ENCODE assay signal across 28 cellular contexts in genomic region chr1:18464665-18465050, GRCh38. TPM values are rescaled to one million over a fixed set of nuclear protein-coding genes. Genes with fewer than 3 reads are reported as not detected.
DNase-seq lines count a peak whose midpoint lies in the region; ATAC-seq and TF ChIP-seq lines count a peak whose summit lies in the region.
"Had no signal": no experiment of that assay in that cellular context is flagged by ENCODE, and none has a peak within 500 bp of the region (broad histone marks: within the 10 kb centered on the region; RNA-seq: fewer than 3 reads in every experiment).

No MANE protein-coding gene starts in this region.

- no peaks in the 10 kb centered on the region for H3K9me3 ChIP-seq in PC-9 (ENCODE audit: insufficient read depth, low read depth)
- no peaks in the 10 kb centered on the region for H3K9me3 ChIP-seq in lung (ENCODE audit: control insufficient read depth in 2 of 2, insufficient read depth in 1 of 2, low read length in 1 of 2)
- no peaks in the 10 kb centered on the region for H3K9me3 ChIP-seq in thyroid gland
- no peaks in the 10 kb centered on the region for H3K9me3 ChIP-seq in T-helper 17 cell (ENCODE audit: control insufficient read depth, low read length, poor library complexity, severe bottlenecking)
- H3K9me3 ChIP-seq: psoas muscle, thoracic aorta had no signal

- no peaks in the 10 kb centered on the region for H4K20me1 ChIP-seq in PC-9 (ENCODE audit: insufficient read depth)

- peaks cover 2% of the 10 kb centered on the region for H3K4me1 Mint-ChIP-seq in T-helper 17 cell
- H3K4me1 Mint-ChIP-seq: activated naive CD8-positive, alpha-beta T cell treated with anti-CD3 and anti-CD28 coated beads, Interleukin-2, amount 10 ng/mL, durations not matched to agents 7 days and 5 days; activated T-helper 17 cell treated with anti-CD3 and anti-CD28 coated beads, Interleukin-2, amount 50 U/mL, for 72 hours; stimulated activated memory B cell treated with anti-CD40 and anti-IgM and Interleukin-4, amounts not matched to agents 10 μg/mL and 1 μg/mL and 100 μg/mL, for 72 hours had no signal

- no peak overlapping the region for H3K27ac Mint-ChIP-seq in T-helper 17 cell
- H3K27ac Mint-ChIP-seq: activated naive CD8-positive, alpha-beta T cell treated with anti-CD3 and anti-CD28 coated beads, Interleukin-2, amount 10 ng/mL, durations not matched to agents 7 days and 5 days; activated T-helper 17 cell treated with anti-CD3 and anti-CD28 coated beads, Interleukin-2, amount 50 U/mL, for 72 hours; CD8-positive, alpha-beta T cell; effector memory CD8-positive, alpha-beta T cell; HFFc6; stimulated activated memory B cell treated with anti-CD40 and anti-IgM and Interleukin-4, amounts not matched to agents 10 μg/mL and 1 μg/mL and 100 μg/mL, for 72 hours; T-helper 2 cell treated with Interferon-gamma antibody and Interleukin-4, amounts not matched to agents 5 μg/mL and 100 μg/mL, for 36 hours; WTC11 had no signal

- no peak overlapping the region for H3K4me3 ChIP-seq in PC-9
- H3K4me3 ChIP-seq in epithelial cell of esophagus (ENCODE audit: low read length) = no peak overlapping the region
- no peak overlapping the region for H3K4me3 ChIP-seq in lung
- no peak overlapping the region for H3K4me3 ChIP-seq in thyroid gland (replicated peaks in 1 of 3)
- H3K4me3 ChIP-seq: psoas muscle, skin epidermis, thoracic aorta had no signal

- H3K9me2 ChIP-seq in PC-9 (ENCODE audit: insufficient read depth) = no peaks in the 10 kb centered on the region

- H3F3A ChIP-seq in PC-9 (ENCODE audit: insufficient read depth, low read depth) = no peaks in the 10 kb centered on the region

- peaks cover 3% of the 10 kb centered on the region for H3K36me3 Mint-ChIP-seq in T-helper 17 cell (ENCODE audit: low read depth)
- H3K36me3 Mint-ChIP-seq: activated naive CD8-positive, alpha-beta T cell treated with anti-CD3 and anti-CD28 coated beads, Interleukin-2, amount 10 ng/mL, durations not matched to agents 7 days and 5 days; CD8-positive, alpha-beta T cell; stimulated activated memory B cell treated with anti-CD40 and anti-IgM and Interleukin-4, amounts not matched to agents 10 μg/mL and 1 μg/mL and 100 μg/mL, for 72 hours had no signal

- peaks cover 37% of the 10 kb centered on the region for H3K27me3 Mint-ChIP-seq in T-helper 17 cell
- H3K27me3 Mint-ChIP-seq: activated naive CD8-positive, alpha-beta T cell treated with anti-CD3 and anti-CD28 coated beads, Interleukin-2, amount 10 ng/mL, durations not matched to agents 7 days and 5 days had no signal

- no TSS peak for BruUV-seq in PC-9 (replicated peaks; lab: Mats Ljungman, UMichigan)

- POLR2A ChIA-PET in PC-9 (lab: Charles Lee; ENCODE audit: unreplicated experiment) = no interaction called here

- no peak overlapping the region for H3K4me3 Mint-ChIP-seq in T-helper 17 cell
- H3K4me3 Mint-ChIP-seq: activated naive CD8-positive, alpha-beta T cell treated with anti-CD3 and anti-CD28 coated beads, Interleukin-2, amount 10 ng/mL, durations not matched to agents 7 days and 5 days; activated T-helper 17 cell treated with anti-CD3 and anti-CD28 coated beads, Interleukin-2, amount 50 U/mL, for 72 hours; CD8-positive, alpha-beta T cell; effector memory CD8-positive, alpha-beta T cell; HFFc6; neural crest cell; stimulated activated memory B cell treated with anti-CD40 and anti-IgM and Interleukin-4, amounts not matched to agents 10 μg/mL and 1 μg/mL and 100 μg/mL, for 72 hours; T-helper 2 cell treated with Interferon-gamma antibody and Interleukin-4, amounts not matched to agents 5 μg/mL and 100 μg/mL, for 36 hours; WTC11 had no signal

- H3K27ac ChIP-seq in PC-9 = peak overlapping the region; percentile 26; the same call in 1 of the 2 replicates
- H3K27ac ChIP-seq in lung (ENCODE audit: low read depth in 1 of 2, low read length in 1 of 2) = no peak overlapping the region
- H3K27ac ChIP-seq in thyroid gland = peak overlapping the region in 1 of 3 donors; percentile 51
- H3K27ac ChIP-seq: psoas muscle, thoracic aorta had no signal

- H3K4me2 ChIP-seq in PC-9 = peak overlapping the region; percentile 36

- DNase-seq in PC-9 (peak; percentile 12 to 81), epithelial cell of esophagus (ENCODE audit: low read depth) (peak; percentile 21), lung (ENCODE audit: low spot score) (peak; percentile 32), thyroid gland (peak; percentile 61 to 70), pons (ENCODE audit: low spot score) (no peak), MV-4-11 (lab: John Stamatoyannopoulos, UW) (no peak), T-helper 17 cell (no peak)
- DNase-seq: activated CD4-positive, alpha-beta T cell treated with anti-CD3 and anti-CD28 coated beads, Interleukin-2, amount 50 U/mL, for 4 hours; activated CD8-positive, alpha-beta memory T cell treated with anti-CD3 and anti-CD28 coated beads, Interleukin-2, amount 50 U/mL, for 4 hours; activated naive CD8-positive, alpha-beta T cell treated with anti-CD3 and anti-CD28 coated beads, Interleukin-2, amount 10 ng/mL, durations not matched to agents 7 days and 5 days; CD8-positive, alpha-beta T cell; DMS79; effector memory CD8-positive, alpha-beta T cell; HFFc6; midbrain; NCI-H1417; NCI-H2107; psoas muscle had no signal

- H3K36me3 ChIP-seq in PC-9 (ENCODE audit: low read depth) (no peaks in the 10 kb centered on the region), lung (ENCODE audit: control insufficient read depth in 2 of 2, insufficient read depth in 2 of 2, low read length in 2 of 2) (no peaks in the 10 kb centered on the region), thyroid gland (no peaks in the 10 kb centered on the region)
- H3K36me3 ChIP-seq: thoracic aorta had no signal

- H3K27me3 ChIP-seq in PC-9 (ENCODE audit: insufficient read depth, low read depth) (no peaks in the 10 kb centered on the region), lung (ENCODE audit: control insufficient read depth, insufficient read depth) (no peaks in the 10 kb centered on the region), thyroid gland (no peaks in the 10 kb centered on the region)

- 0 out of 2 replicates have a peak overlapping the region, but pooled peaks have one; percentile 16 for H2AFZ ChIP-seq in PC-9

- no peak for TF ChIP-seq POLR2A in thyroid gland (IDR thresholded peaks at IDR 0.05)

- ATAC-seq in lung (ENCODE audit: insufficient read depth, low FRiP score) (no peak), T-helper 17 cell (no peak), HG03025 (IDR thresholded peaks at IDR 0.05; ENCODE audit: low FRiP score, unreplicated experiment) (no peak)
- ATAC-seq: activated T-helper 17 cell treated with anti-CD3 and anti-CD28 coated beads, Interleukin-2, amount 50 U/mL, for 72 hours; CD8-positive, alpha-beta T cell; effector memory CD8-positive, alpha-beta T cell; psoas muscle; SK-N-SH treated with all-trans-retinoic acid at 6 μM for 48 hours; stimulated activated memory B cell treated with anti-CD40 and anti-IgM and Interleukin-4, amounts not matched to agents 10 μg/mL and 1 μg/mL and 100 μg/mL, for 72 hours; WTC11 had no signal

- CTCF ChIA-PET in PC-9 (lab: Charles Lee) = no interaction called here

- H3K79me2 ChIP-seq in PC-9 (ENCODE audit: low read depth) = no peaks in the 10 kb centered on the region

- TF ChIP-seq CTCF in PC-9 (conservative IDR thresholded peaks at IDR 0.05) (no peak), epithelial cell of esophagus (IDR thresholded peaks at IDR 0.05; ENCODE audit: insufficient read depth, low read depth, low read length, missing control alignments) (no peak), lung (IDR thresholded peaks at IDR 0.05; ENCODE audit: control extremely low read depth, extremely low read depth) (no peak), thyroid gland (IDR thresholded peaks at IDR 0.05) (no peak)

- 63 to 74% methylated on average over 8 of the region's 8 CpGs for WGBS in lung, 2 donors
- WGBS in thyroid gland, 2 donors = 54 to 62% methylated on average over 8 of the region's 8 CpGs

- intact Hi-C loops in PC-9 (cut with micrococcal nuclease; ENCODE audit: unreplicated experiment) (no loop called here), thyroid gland (cut with DNase I) (no loop called here)

- H3K4me1 ChIP-seq in PC-9 (replicated peaks; ENCODE audit: insufficient read depth) (peaks cover 21% of the 10 kb centered on the region), lung (ENCODE audit: control insufficient read depth in 2 of 2, insufficient read depth in 2 of 2, low read length in 2 of 2) (peaks cover 0 to 2% of the 10 kb centered on the region in 2 donors), thyroid gland (no peaks in the 10 kb centered on the region)
- H3K4me1 ChIP-seq: psoas muscle had no signal

RNA-seq across cellular contexts. Expression of gene KLHDC7A, which starts 16.1 kb away (rescaled TPM):
- 0.20 TPM in 1 of 2 replicates, not detected in the other for total RNA-seq in PC-9 (2021)
- total RNA-seq in lung = 1 to 10 TPM; 1.3 to 4.9 TPM
- polyA plus RNA-seq in lung = 1 to 10 TPM; 1.0 to 1.9 TPM
- 1 to 10 TPM in 3 of 4 donors, under 1 TPM in 1; 0.40 to 9.9 (median 4.7) TPM for total RNA-seq in thyroid gland
- not detected for total RNA-seq in T-helper 17 cell
- total RNA-seq: activated naive CD8-positive, alpha-beta T cell treated with anti-CD3 and anti-CD28 coated beads, Interleukin-2, amount 10 ng/mL, durations not matched to agents 7 days and 5 days; activated T-helper 17 cell treated with anti-CD3 and anti-CD28 coated beads, Interleukin-2, amount 50 U/mL, for 72 hours; CD8-positive, alpha-beta T cell; HFFc6; neural crest cell; psoas muscle; RPMI7951; thoracic aorta had no signal

Comparison
In these comparisons a context has a peak if more than half of its experiments do, and no peak if none do; other contexts are left out.
1. DNase-seq: peak in PC-9 (2 of 2), epithelial cell of esophagus (single experiment), lung (single experiment) and thyroid gland (2 of 2); none in pons (single experiment), MV-4-11 (single experiment) and T-helper 17 cell (0 of 3).